Comparison of ENCODE assay signal across 30 cellular contexts in the genomic region with DNA sequence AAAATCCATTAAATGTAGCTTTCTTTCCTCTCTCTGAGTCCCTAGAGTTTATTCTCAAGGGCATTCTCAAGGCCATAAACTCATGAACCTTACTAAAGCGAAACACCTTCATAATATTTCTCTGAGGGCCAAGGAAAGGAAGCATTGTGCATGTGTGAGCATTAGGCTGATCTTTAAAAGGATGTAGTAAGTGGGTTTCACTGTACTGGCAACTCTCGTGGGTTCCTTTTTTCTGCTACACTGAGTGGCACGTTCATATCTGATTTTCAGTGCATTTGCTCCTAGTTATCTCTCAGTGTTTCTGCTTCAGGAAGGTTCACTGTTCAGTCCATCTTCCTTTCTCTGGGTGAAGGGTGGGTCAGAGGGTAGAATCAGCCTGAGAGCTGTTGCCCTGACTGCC.
"Had no signal": no experiment of that assay in that cellular context is flagged by ENCODE, and none has a peak within 500 bp of the region (broad histone marks: within the 10 kb centered on the region; RNA-seq: fewer than 3 reads in every experiment).

No MANE protein-coding gene starts in this region.

- H3K27me3 Mint-ChIP-seq: activated CD4-positive, alpha-beta memory T cell treated with anti-CD3 and anti-CD28 coated beads, Interleukin-2, amount 10 ng/mL, durations not matched to agents 7 days and 5 days; activated CD4-positive, alpha-beta T cell treated with anti-CD3 and anti-CD28 coated beads, Interleukin-2, amount 10 ng/mL, durations not matched to agents 7 days and 5 days; activated naive CD8-positive, alpha-beta T cell; activated T-helper 17 cell treated with anti-CD3 and anti-CD28 coated beads, Interleukin-2, amount 50 U/mL, for 72 hours had no signal

- H3K27ac ChIP-seq: body of pancreas, cardiac muscle cell, colonic mucosa, epithelial cell of prostate, esophagus squamous epithelium, gastroesophageal sphincter, heart right ventricle, VCaP had no signal

- H3K4me1 Mint-ChIP-seq: activated CD4-positive, alpha-beta memory T cell treated with anti-CD3 and anti-CD28 coated beads, Interleukin-2, amount 10 ng/mL, durations not matched to agents 7 days and 5 days; activated CD4-positive, alpha-beta T cell treated with anti-CD3 and anti-CD28 coated beads, Interleukin-2, amount 10 ng/mL, durations not matched to agents 7 days and 5 days; activated T-helper 17 cell treated with anti-CD3 and anti-CD28 coated beads, Interleukin-2, amount 50 U/mL, for 72 hours had no signal

- H3K36me3 Mint-ChIP-seq: activated naive CD8-positive, alpha-beta T cell had no signal

- H3K9me3 ChIP-seq: body of pancreas, colonic mucosa, esophagus squamous epithelium, gastroesophageal sphincter, heart right ventricle had no signal

- DNase-seq: activated CD4-positive, alpha-beta memory T cell treated with anti-CD3 and anti-CD28 coated beads, Interleukin-2, amount 10 ng/mL, durations not matched to agents 7 days and 5 days; activated CD4-positive, alpha-beta T cell treated with anti-CD3 and anti-CD28 coated beads for 1 hour; activated CD4-positive, alpha-beta T cell treated with anti-CD3 and anti-CD28 coated beads for 4 hours; activated CD4-positive, alpha-beta T cell treated with anti-CD3 and anti-CD28 coated beads, Interleukin-2, amount 10 ng/mL, durations not matched to agents 7 days and 5 days; activated CD4-positive, alpha-beta T cell treated with anti-CD3 and anti-CD28 coated beads, Interleukin-2, amount 50 U/mL, for 4 hours; activated CD8-positive, alpha-beta memory T cell treated with anti-CD3 and anti-CD28 coated beads, Interleukin-2, amount 50 U/mL, for 48 hours; activated effector memory CD4-positive, alpha-beta T cell treated with Interleukin-2 at 50 U/mL for 16 hours; activated gamma-delta T cell treated with Interleukin-2 at 50 U/mL for 16 hours; activated naive CD4-positive, alpha-beta T cell treated with anti-CD3 and anti-CD28 coated beads, Interleukin-2, amount 50 U/mL, for 16 hours; activated naive CD4-positive, alpha-beta T cell treated with Interleukin-2 at 50 U/mL for 16 hours; activated T-cell treated with anti-CD3 and anti-CD28 coated beads for 4 hours; activated T-cell treated with anti-CD3 and anti-CD28 coated beads, Interleukin-2, amount 50 U/mL, for 4 hours; amygdala; aorta; body of pancreas; central memory CD4-positive, alpha-beta T cell; cerebellar nuclear complex; colonic mucosa; effector CD8-positive, alpha-beta T cell; esophagus squamous epithelium; foreskin melanocyte; heart right ventricle; T-helper 2 cell had no signal

- H3K4me3 ChIP-seq: body of pancreas, cardiac muscle cell, colonic mucosa, esophagus squamous epithelium, gastroesophageal sphincter, heart right ventricle had no signal

- H3K4me1 ChIP-seq: body of pancreas, colonic mucosa, esophagus squamous epithelium, gastroesophageal sphincter, heart right ventricle had no signal

- H3K4me3 Mint-ChIP-seq: activated CD4-positive, alpha-beta memory T cell treated with anti-CD3 and anti-CD28 coated beads, Interleukin-2, amount 10 ng/mL, durations not matched to agents 7 days and 5 days; activated CD4-positive, alpha-beta T cell treated with anti-CD3 and anti-CD28 coated beads, Interleukin-2, amount 10 ng/mL, durations not matched to agents 7 days and 5 days; activated naive CD8-positive, alpha-beta T cell; activated T-cell treated with anti-CD3 and anti-CD28 coated beads, Interleukin-2, amount 50 U/mL, for 4 hours; activated T-helper 17 cell treated with anti-CD3 and anti-CD28 coated beads, Interleukin-2, amount 50 U/mL, for 72 hours; WTC11 had no signal

- H3K9me3 Mint-ChIP-seq: activated CD4-positive, alpha-beta memory T cell treated with anti-CD3 and anti-CD28 coated beads, Interleukin-2, amount 10 ng/mL, durations not matched to agents 7 days and 5 days had no signal

- H3K27ac Mint-ChIP-seq: activated CD4-positive, alpha-beta memory T cell treated with anti-CD3 and anti-CD28 coated beads, Interleukin-2, amount 10 ng/mL, durations not matched to agents 7 days and 5 days; activated CD4-positive, alpha-beta T cell treated with anti-CD3 and anti-CD28 coated beads, Interleukin-2, amount 10 ng/mL, durations not matched to agents 7 days and 5 days; activated naive CD8-positive, alpha-beta T cell; activated T-helper 17 cell treated with anti-CD3 and anti-CD28 coated beads, Interleukin-2, amount 50 U/mL, for 72 hours; WTC11 had no signal

- H3K27me3 ChIP-seq: body of pancreas, colonic mucosa, esophagus squamous epithelium, gastroesophageal sphincter, heart right ventricle had no signal

- H3K36me3 ChIP-seq: cardiac muscle cell, colonic mucosa, esophagus squamous epithelium, gastroesophageal sphincter, heart right ventricle had no signal
